In genomic region chr6:125511809-125512341, GRCh38 we compare ENCODE assay signal across 10 cellular contexts.
DNase-seq lines count a peak whose midpoint lies in the region; TF ChIP-seq lines count a peak whose summit lies in the region.
"Had no signal": no experiment of that assay in that cellular context is flagged by ENCODE, and none has a peak within 500 bp of the region (broad histone marks: within the 10 kb centered on the region; RNA-seq: fewer than 3 reads in every experiment).

No MANE protein-coding gene starts in this region.

- no peaks in the 10 kb centered on the region for H3K36me3 Mint-ChIP-seq in CD14-positive monocyte

- H3K36me3 ChIP-seq in smooth muscle cell (ENCODE audit: low read depth) (no peaks in the 10 kb centered on the region), transverse colon (no peaks in the 10 kb centered on the region)

- H3K27me3 Mint-ChIP-seq in CD14-positive monocyte (ENCODE audit: low read depth in 3 of 3) = no peaks in the 10 kb centered on the region
- H3K27me3 Mint-ChIP-seq: dendritic cell treated with granulocyte-macrophage colony-stimulating factor and Interleukin-4, amounts not matched to agents 40 ng/mL and 50 ng/mL, for 4 days had no signal

- no peak overlapping the region for H3K9ac ChIP-seq in smooth muscle cell (ENCODE audit: low read depth)

- peak overlapping the region; percentile 54 for H3K27ac ChIP-seq in smooth muscle cell (ENCODE audit: low read depth)
- no peak overlapping the region for H3K27ac ChIP-seq in transverse colon

- no peak for TF ChIP-seq POLR2A in transverse colon (IDR thresholded peaks at IDR 0.05)

- H3K27ac Mint-ChIP-seq in CD14-positive monocyte = no peak overlapping the region
- H3K27ac Mint-ChIP-seq: activated B cell treated with CpG ODN at 0.5 μM for 24 hours; dendritic cell treated with granulocyte-macrophage colony-stimulating factor and Interleukin-4, amounts not matched to agents 40 ng/mL and 50 ng/mL, for 4 days; naive thymus-derived CD8-positive, alpha-beta T cell had no signal

- no peaks in the 10 kb centered on the region for H3K27me3 ChIP-seq in smooth muscle cell (ENCODE audit: low read depth)
- H3K27me3 ChIP-seq in transverse colon = no peaks in the 10 kb centered on the region

- intact Hi-C loops in CD14-positive monocyte (cut with micrococcal nuclease) = no loop called here
- intact Hi-C loops in transverse colon (cut with DNase I; ENCODE audit: low total_unique reads) = no loop called here

- H3K79me2 ChIP-seq in smooth muscle cell (ENCODE audit: low read depth) = no peaks in the 10 kb centered on the region

- DNase-seq in HT1080 (ENCODE audit: low read depth) = peak; percentile 52
- peak; percentile 27 for DNase-seq in NCI-H524 treated with DMSO at 0.1 percent for 48 hours (lab: John Stamatoyannopoulos, UW)
- DNase-seq in epithelial cell of esophagus (ENCODE audit: low read depth) = peak; percentile 57
- no peak for DNase-seq in smooth muscle cell (lab: John Stamatoyannopoulos, UW; ENCODE audit: unreplicated experiment)
- no peak for DNase-seq in foreskin melanocyte
- no peak for DNase-seq in CD14-positive monocyte (ENCODE audit: low spot score)
- no peak for DNase-seq in transverse colon
- DNase-seq: activated B cell treated with CpG ODN at 0.5 μM for 24 hours; naive thymus-derived CD8-positive, alpha-beta T cell had no signal

- TF ChIP-seq EP300 in transverse colon (IDR thresholded peaks at IDR 0.05; ENCODE audit: low read depth) = no peak

- no peak overlapping the region for H3K4me3 Mint-ChIP-seq in CD14-positive monocyte
- H3K4me3 Mint-ChIP-seq: activated B cell treated with CpG ODN at 0.5 μM for 24 hours; dendritic cell treated with granulocyte-macrophage colony-stimulating factor and Interleukin-4, amounts not matched to agents 40 ng/mL and 50 ng/mL, for 4 days; naive thymus-derived CD8-positive, alpha-beta T cell had no signal

- H2AFZ ChIP-seq in smooth muscle cell (ENCODE audit: low read depth) = peak overlapping the region; percentile 77

- no peaks in the 10 kb centered on the region for H3K4me1 ChIP-seq in smooth muscle cell (ENCODE audit: low read depth)
- H3K4me1 ChIP-seq in transverse colon = no peaks in the 10 kb centered on the region

- no peak for TF ChIP-seq CTCF in epithelial cell of esophagus (IDR thresholded peaks at IDR 0.05; ENCODE audit: insufficient read depth, low read depth, low read length, missing control alignments)
- no peak for TF ChIP-seq CTCF in smooth muscle cell (IDR thresholded peaks at IDR 0.05; ENCODE audit: borderline replicate concordance, insufficient read depth, poor library complexity, severe bottlenecking)
- TF ChIP-seq CTCF in CD14-positive monocyte (IDR thresholded peaks at IDR 0.05) = no peak
- no peak for TF ChIP-seq CTCF in transverse colon (IDR thresholded peaks at IDR 0.05)

- H3K4me1 Mint-ChIP-seq in CD14-positive monocyte = no peaks in the 10 kb centered on the region
- H3K4me1 Mint-ChIP-seq: activated B cell treated with CpG ODN at 0.5 μM for 24 hours; naive thymus-derived CD8-positive, alpha-beta T cell had no signal

- H3K9me3 Mint-ChIP-seq in CD14-positive monocyte = peaks cover 0 to 3% (median 0%) of the 10 kb centered on the region in 7 donors
- H3K9me3 Mint-ChIP-seq: dendritic cell treated with granulocyte-macrophage colony-stimulating factor and Interleukin-4, amounts not matched to agents 40 ng/mL and 50 ng/mL, for 4 days had no signal

- H3K4me3 ChIP-seq in epithelial cell of esophagus (ENCODE audit: low read length) = no peak overlapping the region
- no peak overlapping the region for H3K4me3 ChIP-seq in smooth muscle cell
- H3K4me3 ChIP-seq in transverse colon = no peak overlapping the region

- H3K9me3 ChIP-seq in smooth muscle cell (replicated peaks; ENCODE audit: low read depth) (no peaks in the 10 kb centered on the region), transverse colon (no peaks in the 10 kb centered on the region)

- H4K20me1 ChIP-seq in smooth muscle cell (ENCODE audit: low read depth) = no peaks in the 10 kb centered on the region

- peak overlapping the region; percentile 8 for H3K4me2 ChIP-seq in smooth muscle cell

- 50% methylated on average over 2 of the region's 2 CpGs for WGBS in smooth muscle cell (ENCODE audit: low lambda C conversion rate)
- 70 to 80% methylated on average over 2 of the region's 2 CpGs for WGBS in transverse colon (ENCODE audit: low coverage in 1 of 2), 2 donors

- in situ Hi-C loops in transverse colon (cut with MboI; ENCODE audit: low pct_ligation_motif_present in 1 of 4, low pct_unique_long_range_greater_than_20kb in 1 of 4, low sequenced_read_pairs in 3 of 4) = no loop called here

- no peaks in the 10 kb centered on the region for H3F3A ChIP-seq in smooth muscle cell (ENCODE audit: low read depth)

Comparison
In these comparisons a context has a peak if more than half of its experiments do, and no peak if none do; other contexts are left out.
1. DNase-seq: peak in HT1080 (single experiment), NCI-H524 treated with DMSO at 0.1 percent for 48 hours (single experiment) and epithelial cell of esophagus (single experiment); none in smooth muscle cell (single experiment), foreskin melanocyte (single experiment), CD14-positive monocyte (single experiment) and transverse colon (single experiment).